Comparison of ENCODE assay signal across 10 cellular contexts in the genomic region with DNA sequence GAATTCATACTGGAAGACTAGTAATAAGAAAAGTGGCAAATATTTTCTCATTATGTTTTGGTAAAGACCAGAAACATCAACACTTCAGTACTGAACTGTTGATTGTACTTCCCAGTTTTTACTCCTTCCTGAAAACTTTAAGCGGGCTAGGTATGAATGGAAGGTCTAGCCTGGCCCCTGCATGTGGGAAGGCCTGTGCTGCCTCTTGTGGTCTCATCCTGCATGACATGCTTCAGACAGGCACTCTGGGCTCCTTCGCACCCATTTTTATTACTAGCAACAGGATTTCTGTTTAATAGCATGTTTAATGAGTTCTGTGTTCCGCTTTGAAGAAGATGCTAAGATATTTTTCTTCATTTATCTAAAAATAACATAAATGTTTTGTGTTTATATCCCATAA.
DNase-seq lines count a peak whose midpoint lies in the region; ATAC-seq and TF ChIP-seq lines count a peak whose summit lies in the region.
"Had no signal": no experiment of that assay in that cellular context is flagged by ENCODE, and none has a peak within 500 bp of the region (broad histone marks: within the 10 kb centered on the region; RNA-seq: fewer than 3 reads in every experiment).

No MANE protein-coding gene starts in this region.

- no peaks in the 10 kb centered on the region for H3K27me3 Mint-ChIP-seq in CD8-positive, alpha-beta T cell (ENCODE audit: low read depth)
- peaks cover 5 to 6% of the 10 kb centered on the region in 2 donors for H3K27me3 Mint-ChIP-seq in CD8-positive, alpha-beta memory T cell

- H3K4me3 ChIP-seq in CD8-positive, alpha-beta T cell (ENCODE audit: low read depth, low read length): no peak overlapping the region
- H3K4me3 ChIP-seq in HAP-1 (no peak overlapping the region), hepatocyte (no peak overlapping the region)
- H3K4me3 ChIP-seq in CD8-positive, alpha-beta memory T cell (ENCODE audit: low read length): no peak overlapping the region
- H3K4me3 ChIP-seq: pancreas had no signal

- POLR2A ChIA-PET in CD8-positive, alpha-beta T cell (lab: Charles Lee): no interaction called here
- POLR2A ChIA-PET in CD8-positive, alpha-beta memory T cell (lab: Charles Lee): no interaction called here

- intact Hi-C loops in CD8-positive, alpha-beta T cell (cut with DNase I, micrococcal nuclease): no loop called here

- H2AFZ ChIP-seq in hepatocyte: no peak overlapping the region

- H3K4me1 ChIP-seq in CD8-positive, alpha-beta T cell (ENCODE audit: insufficient read depth, low read length): no peaks in the 10 kb centered on the region
- H3K4me1 ChIP-seq in HAP-1 (peaks cover 10% of the 10 kb centered on the region), hepatocyte (ENCODE audit: insufficient read depth) (no peaks in the 10 kb centered on the region)
- H3K4me1 ChIP-seq in CD8-positive, alpha-beta memory T cell (ENCODE audit: insufficient read depth, low read length): no peaks in the 10 kb centered on the region
- H3K4me1 ChIP-seq: pancreas had no signal

- H3K27ac ChIP-seq in CD8-positive, alpha-beta T cell (ENCODE audit: low read depth, low read length): no peak overlapping the region
- peak overlapping the region; percentile 71 for H3K27ac ChIP-seq in hepatocyte
- H3K27ac ChIP-seq in CD8-positive, alpha-beta memory T cell (ENCODE audit: low read depth, low read length): no peak overlapping the region
- H3K27ac ChIP-seq: pancreas had no signal

- no peaks in the 10 kb centered on the region for H4K20me1 ChIP-seq in hepatocyte (ENCODE audit: insufficient read depth, poor library complexity, severe bottlenecking)

- H3K9me3 ChIP-seq in CD8-positive, alpha-beta T cell (ENCODE audit: low read length): no peaks in the 10 kb centered on the region
- H3K9me3 ChIP-seq in HAP-1 (no peaks in the 10 kb centered on the region), hepatocyte (ENCODE audit: low read depth) (no peaks in the 10 kb centered on the region)
- H3K9me3 ChIP-seq in CD8-positive, alpha-beta memory T cell (ENCODE audit: low read length): no peaks in the 10 kb centered on the region
- H3K9me3 ChIP-seq: pancreas had no signal

- 93% methylated on average over 3 of the region's 3 CpGs for WGBS in hepatocyte (ENCODE audit: low lambda C conversion rate, missing lambda C conversion rate)

- H3K27me3 ChIP-seq in CD8-positive, alpha-beta T cell (ENCODE audit: insufficient read depth, low read length): no peaks in the 10 kb centered on the region
- no peaks in the 10 kb centered on the region for H3K27me3 ChIP-seq in HAP-1 (ENCODE audit: low read depth)
- no peaks in the 10 kb centered on the region for H3K27me3 ChIP-seq in hepatocyte
- no peaks in the 10 kb centered on the region for H3K27me3 ChIP-seq in CD8-positive, alpha-beta memory T cell (ENCODE audit: insufficient read depth, low read length, poor library complexity, severe bottlenecking)
- H3K27me3 ChIP-seq: pancreas had no signal

- ATAC-seq in CD8-positive, alpha-beta T cell: no peak
- no peak for ATAC-seq in GM21529 (IDR thresholded peaks at IDR 0.05; ENCODE audit: unreplicated experiment)
- ATAC-seq: effector memory CD8-positive, alpha-beta T cell; pancreas had no signal

- H3K9me3 Mint-ChIP-seq in CD8-positive, alpha-beta T cell: no peaks in the 10 kb centered on the region
- H3K9me3 Mint-ChIP-seq in CD8-positive, alpha-beta memory T cell: no peaks in the 10 kb centered on the region
- H3K9me3 Mint-ChIP-seq: effector memory CD8-positive, alpha-beta T cell had no signal

- in situ Hi-C loops in HAP-1 (cut with MboI; ENCODE audit: low sequenced_read_pairs): no loop called here
- in situ Hi-C loops in SK-MEL-5 (cut with HindIII; ENCODE audit: low pct_unique_long_range_greater_than_20kb, low sequenced_read_pairs): no loop called here

- H3K27ac Mint-ChIP-seq in CD8-positive, alpha-beta T cell: no peak overlapping the region
- H3K27ac Mint-ChIP-seq in CD8-positive, alpha-beta memory T cell: no peak overlapping the region
- H3K27ac Mint-ChIP-seq: effector memory CD8-positive, alpha-beta T cell had no signal

- DNase-seq in CD8-positive, alpha-beta T cell: no peak
- peak; percentile 36 to 70 for DNase-seq in HAP-1 (ENCODE audit: low spot score in 2 of 2)
- peak; percentile 45 for DNase-seq in SK-MEL-5 (ENCODE audit: low read depth, low spot score)
- DNase-seq in hepatocyte (ENCODE audit: low spot score): peak; percentile 7
- no peak for DNase-seq in middle frontal gyrus (ENCODE audit: extremely low spot score, low spot score)
- DNase-seq in CD8-positive, alpha-beta memory T cell: no peak
- no peak for DNase-seq in 8988T
- DNase-seq: effector memory CD8-positive, alpha-beta T cell; pancreas had no signal

- H3K36me3 ChIP-seq in CD8-positive, alpha-beta T cell (ENCODE audit: insufficient read depth, low read length): no peaks in the 10 kb centered on the region
- H3K36me3 ChIP-seq in HAP-1 (replicated peaks) (no peaks in the 10 kb centered on the region), hepatocyte (replicated peaks; ENCODE audit: insufficient read depth, low read depth) (no peaks in the 10 kb centered on the region)
- no peaks in the 10 kb centered on the region for H3K36me3 ChIP-seq in CD8-positive, alpha-beta memory T cell (ENCODE audit: insufficient read depth, low read length)
- H3K36me3 ChIP-seq: pancreas had no signal

- TF ChIP-seq CTCF in CD8-positive, alpha-beta T cell (IDR thresholded peaks at IDR 0.05): peak; percentile 37
- peak; percentile 17 for TF ChIP-seq CTCF in hepatocyte (IDR thresholded peaks at IDR 0.05; ENCODE audit: poor library complexity)

- no peaks in the 10 kb centered on the region for H3K9me2 ChIP-seq in hepatocyte (replicated peaks; ENCODE audit: insufficient read depth)

- no peaks in the 10 kb centered on the region for H3K4me1 Mint-ChIP-seq in CD8-positive, alpha-beta T cell (ENCODE audit: low read depth)
- no peaks in the 10 kb centered on the region for H3K4me1 Mint-ChIP-seq in CD8-positive, alpha-beta memory T cell

- no peak overlapping the region for H3K4me3 Mint-ChIP-seq in CD8-positive, alpha-beta T cell
- no peak overlapping the region for H3K4me3 Mint-ChIP-seq in CD8-positive, alpha-beta memory T cell
- H3K4me3 Mint-ChIP-seq: effector memory CD8-positive, alpha-beta T cell had no signal

- CTCF ChIA-PET in CD8-positive, alpha-beta T cell (lab: Charles Lee): no interaction called here
- CTCF ChIA-PET in CD8-positive, alpha-beta memory T cell (lab: Charles Lee): no interaction called here

- H3K36me3 Mint-ChIP-seq in CD8-positive, alpha-beta T cell: no peaks in the 10 kb centered on the region
- no peaks in the 10 kb centered on the region for H3K36me3 Mint-ChIP-seq in CD8-positive, alpha-beta memory T cell

- no peak overlapping the region for H3K4me2 ChIP-seq in hepatocyte

- no peaks in the 10 kb centered on the region for H3K79me2 ChIP-seq in hepatocyte

Comparison
In these comparisons a context has a peak if more than half of its experiments do, and no peak if none do; other contexts are left out.
1. DNase-seq: peak in HAP-1 (2 of 2), SK-MEL-5 (single experiment) and hepatocyte (single experiment); none in CD8-positive, alpha-beta T cell (0 of 7), middle frontal gyrus (single experiment), CD8-positive, alpha-beta memory T cell (0 of 5) and 8988T (single experiment).